9 cellular contexts compared by ENCODE assay signal in the genomic region with DNA sequence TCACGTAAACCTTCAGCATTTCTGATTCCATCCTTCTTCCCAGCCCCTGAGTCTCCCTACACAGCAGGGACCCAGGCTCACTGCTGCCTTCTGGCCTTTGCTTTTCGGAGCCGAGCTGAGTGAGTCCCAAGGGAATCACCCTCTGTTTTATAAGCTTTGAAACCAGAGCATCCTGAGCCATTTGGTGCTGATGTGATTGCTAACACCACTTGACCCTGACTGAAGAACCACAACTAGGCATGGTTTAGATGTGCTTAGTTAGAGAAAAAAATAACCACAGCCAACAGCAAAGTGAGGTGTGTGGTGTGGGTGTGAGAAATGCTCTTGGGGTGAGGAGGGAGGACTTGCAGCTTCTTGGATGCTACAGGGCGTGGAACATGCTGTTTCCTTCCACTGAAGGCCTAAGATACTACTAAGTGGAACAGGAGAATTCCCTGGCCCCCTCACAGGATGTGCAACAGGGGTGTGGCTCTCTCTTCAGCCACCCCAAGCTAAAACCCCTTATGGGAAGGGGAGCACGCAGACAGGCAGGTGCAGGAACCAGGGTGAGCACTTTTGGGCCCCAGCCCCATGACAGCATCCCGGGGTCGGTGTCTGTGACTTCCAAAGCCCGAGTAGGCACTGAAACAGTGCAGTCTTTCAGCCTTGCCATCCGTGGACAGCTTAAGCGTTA. TPM values are rescaled to one million over a fixed set of nuclear protein-coding genes. Genes with fewer than 3 reads are reported as not detected.
DNase-seq lines count a peak whose midpoint lies in the region; ATAC-seq, FAIRE-seq and TF ChIP-seq lines count a peak whose summit lies in the region.
"Had no signal": no experiment of that assay in that cellular context is flagged by ENCODE, and none has a peak within 500 bp of the region (broad histone marks: within the 10 kb centered on the region; RNA-seq: fewer than 3 reads in every experiment).

TC2N (minus strand) TSS at position 221 of the 673 bp plus-strand sequence. CDS start 53,767 bp downstream, outside the sequence.

- TF ChIP-seq CTCF in heart right ventricle (IDR thresholded peaks at IDR 0.05) (no peak), lung (IDR thresholded peaks at IDR 0.05; ENCODE audit: control extremely low read depth, extremely low read depth) (no peak), D721Med (IDR thresholded peaks at IDR 0.05; ENCODE audit: insufficient read depth, missing control alignments) (no peak)

- H3K4me3 ChIP-seq in right cardiac atrium (ENCODE audit: low read length) (no peak within 1 kb of the TSS), heart right ventricle (peak within 1 kb of the TSS in 1 of 10 donors; percentile 46), lung (no peak within 1 kb of the TSS), urinary bladder (ENCODE audit: low read depth, low read length) (peak within 1 kb of the TSS; percentile 8)

- peaks cover 0 to 31% (median 0%) of the 10 kb centered on the region in 9 donors for H3K36me3 ChIP-seq in heart right ventricle
- H3K36me3 ChIP-seq in lung (ENCODE audit: control insufficient read depth in 2 of 2, insufficient read depth in 2 of 2, low read length in 2 of 2), result no peaks in the 10 kb centered on the region
- no peaks in the 10 kb centered on the region for H3K36me3 ChIP-seq in urinary bladder (ENCODE audit: insufficient read depth)
- H3K36me3 ChIP-seq: BE2C had no signal

- FAIRE-seq in D721Med (lab: Jason Lieb, UNC), result no peak

- no peaks in the 10 kb centered on the region for H3K9me3 Mint-ChIP-seq in activated T-cell treated with anti-CD3 and anti-CD28 coated beads, Interleukin-2, amount 50 U/mL, for 72 hours

- TF ChIP-seq POLR2A in GM18505 (IDR thresholded peaks at IDR 0.05; ENCODE audit: borderline replicate concordance, extremely low read depth, insufficient read depth, insufficient read length), result no peak

- H3K4me3 Mint-ChIP-seq in activated T-cell treated with anti-CD3 and anti-CD28 coated beads, Interleukin-2, amount 50 U/mL, for 72 hours, result peak within 1 kb of the TSS; percentile 92 to 99

- peaks cover 4% of the 10 kb centered on the region for H3K4me1 ChIP-seq in right cardiac atrium (ENCODE audit: control insufficient read depth, insufficient read depth, low read length)
- peaks cover 0 to 24% (median 8%) of the 10 kb centered on the region in 9 donors for H3K4me1 ChIP-seq in heart right ventricle
- H3K4me1 ChIP-seq in lung (ENCODE audit: control insufficient read depth in 2 of 2, insufficient read depth in 2 of 2, low read length in 2 of 2), result peaks cover 2 to 8% of the 10 kb centered on the region in 2 donors
- no peaks in the 10 kb centered on the region for H3K4me1 ChIP-seq in urinary bladder (ENCODE audit: insufficient read depth)
- H3K4me1 ChIP-seq: BE2C had no signal

- 83% methylated on average over 10 of the region's 10 CpGs for WGBS in right cardiac atrium
- 76 to 81% methylated on average over 10 of the region's 10 CpGs for WGBS in heart right ventricle, 2 donors
- 84 to 88% methylated on average over 10 of the region's 10 CpGs for WGBS in lung, 2 donors
- WGBS in urinary bladder, result 85% methylated on average over 10 of the region's 10 CpGs

- ATAC-seq in right cardiac atrium, result no peak
- no peak for ATAC-seq in heart right ventricle
- peak; percentile 66 to 73 for ATAC-seq in activated T-cell treated with anti-CD3 and anti-CD28 coated beads, Interleukin-2, amount 50 U/mL, for 72 hours (replicated peaks in 1 of 2)
- peak; percentile 52 for ATAC-seq in lung (ENCODE audit: insufficient read depth, low FRiP score)
- ATAC-seq in GM18505 (IDR thresholded peaks at IDR 0.05; ENCODE audit: unreplicated experiment), result no peak

- intact Hi-C loops in right cardiac atrium (cut with DNase I), result no loop called here
- intact Hi-C loops in heart right ventricle (cut with DNase I), result no loop called here

- peaks cover 99% of the 10 kb centered on the region for H3K4me1 Mint-ChIP-seq in activated T-cell treated with anti-CD3 and anti-CD28 coated beads, Interleukin-2, amount 50 U/mL, for 72 hours (ENCODE audit: low read depth)

- H3K27me3 Mint-ChIP-seq in activated T-cell treated with anti-CD3 and anti-CD28 coated beads, Interleukin-2, amount 50 U/mL, for 72 hours (ENCODE audit: low read depth), result no peaks in the 10 kb centered on the region

- DNase-seq in right cardiac atrium (no peak), heart right ventricle (no peak), lung (ENCODE audit: low spot score) (no peak), SHP77 treated with DMSO at 0.1 percent for 48 hours (lab: John Stamatoyannopoulos, UW) (no peak), D721Med (ENCODE audit: insufficient read length, low spot score) (no peak)
- peak; percentile 69 for DNase-seq in activated T-cell treated with anti-CD3 and anti-CD28 coated beads, Interleukin-2, amount 50 U/mL, for 72 hours
- DNase-seq: BE2C had no signal

- no peaks in the 10 kb centered on the region for H3K9me3 ChIP-seq in right cardiac atrium (ENCODE audit: control insufficient read depth, low read length)
- peaks cover 0 to 16% (median 0%) of the 10 kb centered on the region in 11 donors for H3K9me3 ChIP-seq in heart right ventricle
- peaks cover 0 to 4% of the 10 kb centered on the region in 2 donors for H3K9me3 ChIP-seq in lung (ENCODE audit: control insufficient read depth in 2 of 2, insufficient read depth in 1 of 2, low read length in 1 of 2)
- H3K9me3 ChIP-seq: BE2C had no signal

- H3K27me3 ChIP-seq in right cardiac atrium (ENCODE audit: control insufficient read depth, insufficient read depth) (no peaks in the 10 kb centered on the region), heart right ventricle (peaks cover 0 to 8% (median 0%) of the 10 kb centered on the region in 7 donors), lung (ENCODE audit: control insufficient read depth, insufficient read depth) (no peaks in the 10 kb centered on the region)

- H3K36me3 Mint-ChIP-seq in activated T-cell treated with anti-CD3 and anti-CD28 coated beads, Interleukin-2, amount 50 U/mL, for 72 hours (ENCODE audit: insufficient read depth in 2 of 2), result peaks cover 0 to 4% of the 10 kb centered on the region in 2 donors

- peak within 1 kb of the TSS; percentile 99 for H3K27ac Mint-ChIP-seq in activated T-cell treated with anti-CD3 and anti-CD28 coated beads, Interleukin-2, amount 50 U/mL, for 72 hours

- H3K27ac ChIP-seq in right cardiac atrium (ENCODE audit: low read length), result peak within 1 kb of the TSS; percentile 20
- H3K27ac ChIP-seq in heart right ventricle, result peak within 1 kb of the TSS in 1 of 10 donors; percentile 80
- H3K27ac ChIP-seq in lung (ENCODE audit: low read depth in 1 of 2, low read length in 1 of 2), result no peak within 1 kb of the TSS
- H3K27ac ChIP-seq in urinary bladder (ENCODE audit: low read depth), result no peak within 1 kb of the TSS

RNA-seq across cellular contexts. Expression of gene TC2N, which starts in this region (rescaled TPM):
- total RNA-seq in right cardiac atrium, result 10 to 100 TPM in 3 of 4 donors, 1 to 10 TPM in 1; 8.6 to 17.4 (median 15.0) TPM
- polyA plus RNA-seq in right cardiac atrium, result 7.1 TPM
- 10 to 100 TPM in 1 of 10 donors, 1 to 10 TPM in 9; 1.8 to 12.4 (median 3.8) TPM for total RNA-seq in heart right ventricle
- 1 to 10 TPM; 1.8 to 5.0 TPM for polyA plus RNA-seq in heart right ventricle
- 10 to 100 TPM; 38.1 to 55.4 TPM for total RNA-seq in activated T-cell treated with anti-CD3 and anti-CD28 coated beads, Interleukin-2, amount 50 U/mL, for 72 hours
- total RNA-seq in lung, result 100 to 1,000 TPM in 1 of 2 donors, 10 to 100 TPM in 1; 64.5 to 128 TPM
- polyA plus RNA-seq in lung, result 10 to 100 TPM; 20.4 to 23.4 TPM
- total RNA-seq in urinary bladder, result 46.8 TPM
- polyA plus RNA-seq in urinary bladder, result 9.8 TPM

Comparison
In these comparisons a context has a peak if more than half of its experiments do, and no peak if none do; other contexts are left out.
1. ATAC-seq: peak in activated T-cell treated with anti-CD3 and anti-CD28 coated beads, Interleukin-2, amount 50 U/mL, for 72 hours (2 of 2) and lung (single experiment); none in right cardiac atrium (0 of 2), heart right ventricle (0 of 8) and GM18505 (single experiment).
2. DNase-seq: peak in activated T-cell treated with anti-CD3 and anti-CD28 coated beads, Interleukin-2, amount 50 U/mL, for 72 hours (2 of 2); none in right cardiac atrium (0 of 3), heart right ventricle (0 of 2), lung (single experiment), SHP77 treated with DMSO at 0.1 percent for 48 hours (single experiment) and D721Med (single experiment).